ENCODE assay signal across 1 cellular context in the genomic region with DNA sequence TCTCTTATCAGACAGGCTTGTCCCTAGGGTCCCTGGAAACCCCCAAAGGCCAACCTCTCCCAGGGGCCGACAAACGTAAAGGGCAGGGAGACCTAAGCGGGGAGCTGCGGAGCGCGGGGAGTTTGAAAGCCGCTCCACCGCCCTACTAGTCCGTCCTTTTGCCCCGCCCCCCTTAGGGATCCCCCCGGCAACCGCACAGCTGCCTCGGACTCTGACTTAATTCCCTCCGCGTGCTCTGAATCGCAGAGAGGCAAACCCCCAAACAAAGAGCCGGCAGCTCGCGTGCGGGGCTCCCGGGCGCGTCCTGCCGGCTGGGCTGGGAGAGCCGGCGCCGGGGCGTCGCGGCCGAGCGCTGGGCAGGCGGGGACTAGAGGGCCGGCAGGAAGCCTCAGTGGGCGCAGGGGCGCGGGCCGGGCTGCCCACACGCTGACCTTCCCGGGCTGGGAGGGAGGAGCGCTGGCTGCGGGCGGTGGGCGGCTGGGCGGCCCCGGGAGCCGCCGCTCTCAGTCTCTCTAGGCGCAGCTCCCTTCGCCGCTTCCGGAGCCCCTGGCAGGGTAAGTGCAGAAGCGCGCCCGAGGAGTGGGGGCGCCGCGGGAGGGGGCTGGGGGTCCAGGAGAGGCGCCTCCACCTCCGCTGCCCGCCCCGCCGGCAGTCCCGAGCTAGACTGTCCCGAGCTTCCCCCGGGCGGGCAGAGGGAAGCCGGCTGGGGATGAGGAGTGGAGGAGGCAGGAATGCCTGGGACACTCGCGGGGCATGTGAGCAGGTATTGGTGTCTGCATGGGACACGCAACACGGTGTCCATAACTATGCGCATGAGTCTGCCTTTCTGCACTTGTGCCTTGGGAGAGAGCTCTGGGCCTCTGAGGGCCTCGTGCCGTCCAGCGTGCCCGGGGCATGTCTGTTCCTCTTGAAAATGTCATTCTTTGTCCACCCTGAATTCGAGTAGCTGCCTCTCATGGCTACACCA.
TF ChIP-seq lines count a peak whose summit lies in the region.

A gene with protein sequence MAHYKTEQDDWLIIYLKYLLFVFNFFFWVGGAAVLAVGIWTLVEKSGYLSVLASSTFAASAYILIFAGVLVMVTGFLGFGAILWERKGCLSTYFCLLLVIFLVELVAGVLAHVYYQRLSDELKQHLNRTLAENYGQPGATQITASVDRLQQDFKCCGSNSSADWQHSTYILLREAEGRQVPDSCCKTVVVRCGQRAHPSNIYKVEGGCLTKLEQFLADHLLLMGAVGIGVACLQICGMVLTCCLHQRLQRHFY (plus strand): TSS at position 506 of the 967 bp plus-strand sequence. CDS start 27,244 bp downstream, outside the sequence.

TF ChIP-seq in WTC11, 78 proteins besides CTCF, POLR2A, EP300 and RAD21 (continued from another document):
- TF ChIP-seq, protein P1, sequence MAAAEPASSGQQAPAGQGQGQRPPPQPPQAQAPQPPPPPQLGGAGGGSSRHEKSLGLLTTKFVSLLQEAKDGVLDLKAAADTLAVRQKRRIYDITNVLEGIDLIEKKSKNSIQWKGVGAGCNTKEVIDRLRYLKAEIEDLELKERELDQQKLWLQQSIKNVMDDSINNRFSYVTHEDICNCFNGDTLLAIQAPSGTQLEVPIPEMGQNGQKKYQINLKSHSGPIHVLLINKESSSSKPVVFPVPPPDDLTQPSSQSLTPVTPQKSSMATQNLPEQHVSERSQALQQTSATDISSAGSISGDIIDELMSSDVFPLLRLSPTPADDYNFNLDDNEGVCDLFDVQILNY (CRISPR knock-in tag; IDR thresholded peaks at IDR 0.05) = no peak
- TF ChIP-seq ZNF416 (CRISPR knock-in tag; IDR thresholded peaks at IDR 0.05) (no peak), ARID4B (CRISPR knock-in tag; IDR thresholded peaks at IDR 0.05; ENCODE audit: borderline replicate concordance) (peak; percentile 18; the same call in 1 of the 2 replicates), CBFB (CRISPR knock-in tag; IDR thresholded peaks at IDR 0.05; ENCODE audit: low read depth) (no peak), FOXP1 (CRISPR knock-in tag; IDR thresholded peaks at IDR 0.05; ENCODE audit: borderline replicate concordance) (no peak), TP53 (CRISPR knock-in tag; IDR thresholded peaks at IDR 0.05) (peak; percentile 18; the same call in 1 of the 2 replicates), ZNF121 (CRISPR knock-in tag; IDR thresholded peaks at IDR 0.05) (peak; percentile 52)
- TF ChIP-seq, protein P2, sequence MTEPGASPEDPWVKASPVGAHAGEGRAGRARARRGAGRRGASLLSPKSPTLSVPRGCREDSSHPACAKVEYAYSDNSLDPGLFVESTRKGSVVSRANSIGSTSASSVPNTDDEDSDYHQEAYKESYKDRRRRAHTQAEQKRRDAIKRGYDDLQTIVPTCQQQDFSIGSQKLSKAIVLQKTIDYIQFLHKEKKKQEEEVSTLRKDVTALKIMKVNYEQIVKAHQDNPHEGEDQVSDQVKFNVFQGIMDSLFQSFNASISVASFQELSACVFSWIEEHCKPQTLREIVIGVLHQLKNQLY (CRISPR knock-in tag; IDR thresholded peaks at IDR 0.05) = no peak
